13 cellular contexts compared by ENCODE assay signal in the genomic region with DNA sequence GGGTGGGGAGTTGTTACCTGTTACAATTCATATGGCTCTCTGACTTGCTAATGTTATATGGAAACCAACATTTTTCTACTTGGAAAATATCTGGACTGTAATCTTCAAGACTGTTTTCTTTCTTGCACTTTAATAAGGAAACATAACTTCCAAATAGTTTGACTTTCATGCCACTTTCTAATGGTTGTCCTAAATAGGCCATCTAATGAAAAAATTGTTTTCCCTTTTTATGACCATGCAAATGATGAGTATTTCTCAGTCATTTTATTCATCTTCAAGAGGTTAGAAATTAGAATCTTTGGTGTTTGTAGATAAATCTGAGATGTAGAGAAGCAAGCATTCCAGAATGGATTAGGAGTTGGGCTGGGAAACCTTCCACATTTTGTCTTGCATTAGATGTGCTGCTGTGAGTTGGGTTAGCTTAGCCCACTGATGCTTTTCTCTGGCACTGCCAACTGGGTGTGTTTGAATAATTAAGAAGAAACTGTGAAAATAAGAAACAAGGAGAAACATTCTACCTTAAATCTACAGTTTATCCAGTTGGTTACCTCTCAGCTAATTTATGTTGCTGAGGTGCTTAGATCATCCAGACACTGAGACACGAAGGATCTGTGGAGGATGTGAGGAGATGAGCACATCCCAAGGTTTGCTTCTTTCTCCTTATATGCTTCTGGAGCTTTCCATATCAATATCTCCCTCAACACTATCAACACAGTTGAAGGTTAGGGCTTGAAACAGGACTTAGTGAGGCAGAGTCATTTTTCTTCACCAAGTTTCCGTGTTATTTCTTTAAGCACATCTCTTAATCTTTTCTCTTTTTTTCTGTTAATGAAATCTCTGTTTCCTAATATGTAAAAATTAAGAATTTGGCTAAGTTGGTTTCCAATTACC. TPM values are rescaled to one million over a fixed set of nuclear protein-coding genes. Genes with fewer than 3 reads are reported as not detected.
A peak's percentile ranks its signal among the peaks of the same experiment; 100 is the strongest.
DNase-seq lines count a peak whose midpoint lies in the region; ATAC-seq, FAIRE-seq and TF ChIP-seq lines count a peak whose summit lies in the region.
"Had no signal": no experiment of that assay in that cellular context is flagged by ENCODE, and none has a peak within 500 bp of the region (broad histone marks: within the 10 kb centered on the region; RNA-seq: fewer than 3 reads in every experiment).

No MANE protein-coding gene starts in this region.

- H3K27ac Mint-ChIP-seq in CD8-positive, alpha-beta memory T cell, result peak overlapping the region; percentile 24 to 84 (median 42)
- H3K27ac Mint-ChIP-seq in activated CD8-positive, alpha-beta T cell treated with anti-CD3 and anti-CD28 coated beads for 36 hours, result peak overlapping the region; percentile 63
- H3K27ac Mint-ChIP-seq in immature natural killer cell, result peak overlapping the region in 1 of 6 donors; percentile 22
- H3K27ac Mint-ChIP-seq: CD14-positive monocyte, IgD-negative memory B cell had no signal

- CTCF ChIA-PET in A549 (lab: Yijun Ruan, JAX), result interaction anchor here (0.6 kb wide), 1 partner anchor 499 kb away, joined by 3 read pairs; no protein-coding TSS in a partner anchor
- CTCF ChIA-PET in CD8-positive, alpha-beta memory T cell (lab: Charles Lee), result interaction anchor here (1.1 kb wide), 1 partner anchor 15 kb away, joined by 3 read pairs; no protein-coding TSS in a partner anchor
- CTCF ChIA-PET in activated CD8-positive, alpha-beta T cell treated with anti-CD3 and anti-CD28 coated beads for 36 hours (lab: Charles Lee), result interaction anchor here (1.1 to 1.6 kb wide), 3 partner anchors 12 to 217 kb away, joined by 3 to 4 read pairs (median 3); no protein-coding TSS in a partner anchor

- peaks cover 38% of the 10 kb centered on the region for H3K4me1 ChIP-seq in A549
- peaks cover 50% of the 10 kb centered on the region for H3K4me1 ChIP-seq in CD8-positive, alpha-beta memory T cell (ENCODE audit: insufficient read depth, low read length)

- POLR2A ChIA-PET in A549 (lab: Yijun Ruan, JAX), result no interaction called here
- POLR2A ChIA-PET in CD8-positive, alpha-beta memory T cell (lab: Charles Lee), result no interaction called here
- POLR2A ChIA-PET in activated CD8-positive, alpha-beta T cell treated with anti-CD3 and anti-CD28 coated beads for 36 hours (lab: Charles Lee), result interaction anchor here (0.6 to 1.5 kb wide), 4 partner anchors 21 to 110 kb away, joined by 3 to 4 read pairs (median 3); no protein-coding TSS in a partner anchor

- H3K4me3 ChIP-seq in A549, result no peak overlapping the region
- no peak overlapping the region for H3K4me3 ChIP-seq in CD8-positive, alpha-beta memory T cell (ENCODE audit: low read length)
- H3K4me3 ChIP-seq: PC-9 had no signal

- peak overlapping the region; percentile 40 to 96 (median 74) for H3K4me3 Mint-ChIP-seq in CD8-positive, alpha-beta memory T cell
- H3K4me3 Mint-ChIP-seq in activated CD8-positive, alpha-beta T cell treated with anti-CD3 and anti-CD28 coated beads for 36 hours, result peak overlapping the region; percentile 92
- H3K4me3 Mint-ChIP-seq in immature natural killer cell, result peak overlapping the region in 4 of 5 donors; percentile 10 to 57 (median 30)

- 81% methylated on average over 2 of the region's 2 CpGs for WGBS in A549 (ENCODE audit: missing lambda C conversion rate)

- no peak for TF ChIP-seq CTCF in A549 (IDR thresholded peaks at IDR 0.05)
- TF ChIP-seq CTCF in activated CD8-positive, alpha-beta T cell treated with anti-CD3 and anti-CD28 coated beads for 36 hours (IDR thresholded peaks at IDR 0.05), result no peak
- TF ChIP-seq CTCF in GM10266 (IDR thresholded peaks at IDR 0.05; ENCODE audit: control insufficient read depth, insufficient read depth, low read depth, missing control alignments), result no peak

- intact Hi-C loops in activated CD8-positive, alpha-beta T cell treated with anti-CD3 and anti-CD28 coated beads for 36 hours (cut with micrococcal nuclease), result loop anchor here (5.0 to 10.0 kb wide), 2 partner anchors 144 to 208 kb away; no protein-coding TSS in a partner anchor

- H3K27me3 ChIP-seq in CD8-positive, alpha-beta memory T cell (ENCODE audit: insufficient read depth, low read length, poor library complexity, severe bottlenecking), result no peaks in the 10 kb centered on the region

- ATAC-seq in A549, result no peak
- no peak for ATAC-seq in activated CD8-positive, alpha-beta T cell treated with anti-CD3 and anti-CD28 coated beads for 36 hours
- ATAC-seq: gastroesophageal sphincter had no signal

- 0 out of 3 replicates have a peak overlapping the region, but pooled peaks have one; percentile 62 for H3K4me2 ChIP-seq in A549
- H3K4me2 ChIP-seq: PC-9 had no signal

- no peak for TF ChIP-seq RAD21 in A549 (conservative IDR thresholded peaks at IDR 0.05 in 1 of 2, IDR thresholded peaks at IDR 0.05 in 1 of 2)

- H3K9me3 Mint-ChIP-seq in CD8-positive, alpha-beta memory T cell, result no peaks in the 10 kb centered on the region
- no peaks in the 10 kb centered on the region for H3K9me3 Mint-ChIP-seq in activated CD8-positive, alpha-beta T cell treated with anti-CD3 and anti-CD28 coated beads for 36 hours
- peaks cover 0 to 5% (median 0%) of the 10 kb centered on the region in 6 donors for H3K9me3 Mint-ChIP-seq in immature natural killer cell

- H3K9me3 ChIP-seq in A549, result no peaks in the 10 kb centered on the region
- H3K9me3 ChIP-seq in CD8-positive, alpha-beta memory T cell (ENCODE audit: low read length), result no peaks in the 10 kb centered on the region
- H3K9me3 ChIP-seq: gastroesophageal sphincter had no signal

- H3K36me3 Mint-ChIP-seq in CD8-positive, alpha-beta memory T cell, result peaks cover 0 to 10% (median 0%) of the 10 kb centered on the region in 3 donors
- H3K36me3 Mint-ChIP-seq in activated CD8-positive, alpha-beta T cell treated with anti-CD3 and anti-CD28 coated beads for 36 hours (ENCODE audit: low read depth), result peaks cover 6% of the 10 kb centered on the region
- peaks cover 0 to 4% (median 0%) of the 10 kb centered on the region in 3 donors for H3K36me3 Mint-ChIP-seq in immature natural killer cell

- DNase-seq in A549 (ENCODE audit: low read depth in 1 of 2, low spot score in 1 of 2) (no peak), immature natural killer cell (no peak), GM10266 (ENCODE audit: extremely low spot score) (no peak), RPMI8226 (no peak), cerebellar cortex (ENCODE audit: low spot score) (no peak)
- DNase-seq in CD8-positive, alpha-beta memory T cell, result no peak
- DNase-seq in activated CD8-positive, alpha-beta T cell treated with anti-CD3 and anti-CD28 coated beads for 36 hours, result no peak
- DNase-seq in activated CD4-positive, CD25-positive, alpha-beta regulatory T cell (lab: John Stamatoyannopoulos, UW), result no peak
- DNase-seq: kidney, PC-9 had no signal

- peaks cover 51 to 81% (median 79%) of the 10 kb centered on the region in 3 donors for H3K4me1 Mint-ChIP-seq in CD8-positive, alpha-beta memory T cell
- H3K4me1 Mint-ChIP-seq in activated CD8-positive, alpha-beta T cell treated with anti-CD3 and anti-CD28 coated beads for 36 hours (ENCODE audit: low read depth), result peaks cover 64% of the 10 kb centered on the region
- peaks cover 39 to 49% of the 10 kb centered on the region in 2 donors for H3K4me1 Mint-ChIP-seq in immature natural killer cell

- 0 out of 6 replicates have a peak overlapping the region, but pooled peaks of 1 of the 2 experiments have one; percentile 14 for H3K27ac ChIP-seq in A549
- H3K27ac ChIP-seq in CD8-positive, alpha-beta memory T cell (ENCODE audit: low read depth, low read length), result no peak overlapping the region
- H3K27ac ChIP-seq: PC-9 had no signal

- no peak for TF ChIP-seq EP300 in A549 (IDR thresholded peaks at IDR 0.05)

- no peaks in the 10 kb centered on the region for H3K36me3 ChIP-seq in CD8-positive, alpha-beta memory T cell (ENCODE audit: insufficient read depth, low read length)
- H3K36me3 ChIP-seq: gastroesophageal sphincter had no signal

- no peak for TF ChIP-seq POLR2A in A549 (IDR thresholded peaks at IDR 0.05; ENCODE audit: low read length)

- FAIRE-seq in A549 (lab: Jason Lieb, UNC), result no peak

- peaks cover 2 to 5% of the 10 kb centered on the region in 2 donors for H3K27me3 Mint-ChIP-seq in CD8-positive, alpha-beta memory T cell
- no peaks in the 10 kb centered on the region for H3K27me3 Mint-ChIP-seq in activated CD8-positive, alpha-beta T cell treated with anti-CD3 and anti-CD28 coated beads for 36 hours
- peaks cover 5 to 25% (median 16%) of the 10 kb centered on the region in 3 donors for H3K27me3 Mint-ChIP-seq in immature natural killer cell (ENCODE audit: low read depth in 3 of 3)

TF ChIP-seq in A549, 52 proteins besides CTCF, POLR2A, EP300 and RAD21 (continues in another document):
- TF ChIP-seq HEYL (CRISPR knock-in tag; IDR thresholded peaks at IDR 0.05), result no peak
- no peak for TF ChIP-seq NPAS2 (CRISPR knock-in tag; IDR thresholded peaks at IDR 0.05; ENCODE audit: borderline replicate concordance)
- TF ChIP-seq CEBPB (IDR thresholded peaks at IDR 0.05), result no peak
- TF ChIP-seq, protein P1, sequence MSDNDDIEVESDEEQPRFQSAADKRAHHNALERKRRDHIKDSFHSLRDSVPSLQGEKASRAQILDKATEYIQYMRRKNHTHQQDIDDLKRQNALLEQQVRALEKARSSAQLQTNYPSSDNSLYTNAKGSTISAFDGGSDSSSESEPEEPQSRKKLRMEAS (IDR thresholded peaks at IDR 0.05), result no peak
- no peak for TF ChIP-seq ZNF302 (CRISPR knock-in tag; IDR thresholded peaks at IDR 0.05)
- TF ChIP-seq, protein P2, sequence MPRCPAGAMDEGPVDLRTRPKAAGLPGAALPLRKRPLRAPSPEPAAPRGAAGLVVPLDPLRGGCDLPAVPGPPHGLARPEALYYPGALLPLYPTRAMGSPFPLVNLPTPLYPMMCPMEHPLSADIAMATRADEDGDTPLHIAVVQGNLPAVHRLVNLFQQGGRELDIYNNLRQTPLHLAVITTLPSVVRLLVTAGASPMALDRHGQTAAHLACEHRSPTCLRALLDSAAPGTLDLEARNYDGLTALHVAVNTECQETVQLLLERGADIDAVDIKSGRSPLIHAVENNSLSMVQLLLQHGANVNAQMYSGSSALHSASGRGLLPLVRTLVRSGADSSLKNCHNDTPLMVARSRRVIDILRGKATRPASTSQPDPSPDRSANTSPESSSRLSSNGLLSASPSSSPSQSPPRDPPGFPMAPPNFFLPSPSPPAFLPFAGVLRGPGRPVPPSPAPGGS (IDR thresholded peaks at IDR 0.05), result no peak
- no peak for TF ChIP-seq FOSL2 (IDR thresholded peaks at IDR 0.05)
- no peak for TF ChIP-seq FOSL2 (CRISPR knock-in tag; IDR thresholded peaks at IDR 0.05)
- TF ChIP-seq POLR2AphosphoS2 (conservative IDR thresholded peaks at IDR 0.05; ENCODE audit: low read length), result no peak

RNA-seq across cellular contexts. Expression of a gene that starts 2.7 kb away (rescaled TPM):
- polyA plus RNA-seq in A549 (2011; rRNA removed), result 2.1 TPM in 2 replicates
- 0.27 and 0.29 TPM in 2 replicates for polyA plus RNA-seq in A549 (2012; cell fraction: cytosol; rRNA removed)
- polyA plus RNA-seq in A549 (2012; cell fraction: nucleus; rRNA removed), result 0.35 and 0.42 TPM in 2 replicates
- 1.4 to 2.2 TPM (median 1.8 TPM) in 3 replicates for polyA plus RNA-seq in A549 (2017; fragmentation: RNase III; extraction: RNeasy Plus Mini Kit Qiagen cat#74134 plus additional on column Dnase treatment)
- polyA minus RNA-seq in A549 (2011; rRNA and poly(A)+ RNA removed), result 2.9 and 3.1 TPM in 2 replicates
- total RNA-seq in CD8-positive, alpha-beta memory T cell, result 10 to 100 TPM; 11.1 to 13.5 TPM
- polyA plus RNA-seq in CD8-positive, alpha-beta memory T cell, result 13.4 TPM
- total RNA-seq in activated CD8-positive, alpha-beta T cell treated with anti-CD3 and anti-CD28 coated beads for 36 hours, result 10 to 100 TPM; 14.9 to 15.8 TPM
- 1 to 10 TPM in 2 of 3 donors, under 1 TPM in 1; 0.17 to 3.8 (median 1.5) TPM for polyA plus RNA-seq in immature natural killer cell

Comparison
In these comparisons a context has a peak if more than half of its experiments do, and no peak if none do; other contexts are left out.
1. H3K4me3 Mint-ChIP-seq: peak in every context shown above with its lines; median percentile 92 in activated CD8-positive, alpha-beta T cell treated with anti-CD3 and anti-CD28 coated beads for 36 hours; 74 in CD8-positive, alpha-beta memory T cell; 30 in immature natural killer cell.